9 cellular contexts compared by ENCODE assay signal in genomic region chr20:41139227-41140093, GRCh38. TPM values are rescaled to one million over a fixed set of nuclear protein-coding genes. Genes with fewer than 3 reads are reported as not detected.
DNase-seq lines count a peak whose midpoint lies in the region; ATAC-seq and TF ChIP-seq lines count a peak whose summit lies in the region.
"Had no signal": no experiment of that assay in that cellular context is flagged by ENCODE, and none has a peak within 500 bp of the region (broad histone marks: within the 10 kb centered on the region; RNA-seq: fewer than 3 reads in every experiment).

No MANE protein-coding gene starts in this region.

- no peak for TF ChIP-seq CTCF in BJ (IDR thresholded peaks at IDR 0.05; ENCODE audit: insufficient read depth, low read depth, low read length)
- TF ChIP-seq CTCF in PC-9 (conservative IDR thresholded peaks at IDR 0.05): no peak
- TF ChIP-seq CTCF in neural cell (IDR thresholded peaks at IDR 0.05; ENCODE audit: poor library complexity, severe bottlenecking): no peak

- intact Hi-C loops in PC-9 (cut with micrococcal nuclease; ENCODE audit: unreplicated experiment): no loop called here

- H3K9me2 ChIP-seq in PC-9 (ENCODE audit: insufficient read depth) (no peaks in the 10 kb centered on the region), neural cell (ENCODE audit: insufficient read depth, low read length) (no peaks in the 10 kb centered on the region)

- POLR2A ChIA-PET in BJ (lab: Charles Lee) (no interaction called here), PC-9 (lab: Charles Lee; ENCODE audit: unreplicated experiment) (interaction anchor here (0.6 kb wide), 1 partner anchor 131 kb away, joined by 3 read pairs; no protein-coding TSS in a partner anchor)

- TF ChIP-seq EP300 in neural cell (conservative IDR thresholded peaks at IDR 0.05; ENCODE audit: poor library complexity, severe bottlenecking): no peak

- no peak for TF ChIP-seq RAD21 in neural cell (conservative IDR thresholded peaks at IDR 0.05)

- H3K9me3 ChIP-seq in PC-9 (ENCODE audit: insufficient read depth, low read depth): no peaks in the 10 kb centered on the region
- H3K9me3 ChIP-seq in duodenal mucosa (ENCODE audit: control insufficient read depth in 1 of 2, low read length in 2 of 2): no peaks in the 10 kb centered on the region
- no peaks in the 10 kb centered on the region for H3K9me3 ChIP-seq in neural cell (ENCODE audit: low read length)

- CTCF ChIA-PET in BJ (lab: Yijun Ruan, JAX): interaction anchor here (0.6 to 1.0 kb wide), 2 partner anchors 79 to 176 kb away, joined by 3 read pairs; no protein-coding TSS in a partner anchor
- CTCF ChIA-PET in PC-9 (lab: Charles Lee): no interaction called here

- H3K27me3 ChIP-seq in BJ (ENCODE audit: control insufficient read depth, insufficient read depth, low read length) (no peaks in the 10 kb centered on the region), PC-9 (ENCODE audit: insufficient read depth, low read depth) (no peaks in the 10 kb centered on the region), duodenal mucosa (ENCODE audit: control insufficient read depth in 1 of 2, insufficient read depth in 2 of 2, low read length in 2 of 2) (no peaks in the 10 kb centered on the region), neural cell (ENCODE audit: insufficient read depth, low read depth, low read length) (no peaks in the 10 kb centered on the region)

- H3K4me2 ChIP-seq in PC-9 (peak overlapping the region; percentile 94), neural cell (ENCODE audit: low read length) (peak overlapping the region; percentile 81)

- H3K9ac ChIP-seq in duodenal mucosa (ENCODE audit: low read depth in 1 of 2, low read length in 2 of 2) (peak overlapping the region; percentile 53 to 86), neural cell (ENCODE audit: low read length) (peak overlapping the region; percentile 95)

- DNase-seq in BJ (ENCODE audit: low read depth) (no peak), PC-9 (no peak), DMS114 treated with DMSO at 0.1 percent for 48 hours (lab: John Stamatoyannopoulos, UW; ENCODE audit: unreplicated experiment) (no peak), SIG-M5 (lab: John Stamatoyannopoulos, UW) (no peak), NCI-H1930 (lab: John Stamatoyannopoulos, UW) (no peak)
- DNase-seq: anterior cingulate cortex had no signal

- H2AFZ ChIP-seq in PC-9: no peak overlapping the region
- H2AFZ ChIP-seq in neural cell (ENCODE audit: low read depth, low read length): no peak overlapping the region

- H3F3A ChIP-seq in PC-9 (ENCODE audit: insufficient read depth, low read depth): peaks cover 18% of the 10 kb centered on the region; the same call in 1 of the 2 replicates
- H3F3A ChIP-seq in neural cell (ENCODE audit: insufficient read depth, low read length, poor library complexity, severe bottlenecking): no peaks in the 10 kb centered on the region

- BruUV-seq in PC-9 (replicated peaks; lab: Mats Ljungman, UMichigan): no TSS peak

- H4K20me1 ChIP-seq in PC-9 (ENCODE audit: insufficient read depth): peaks cover 6% of the 10 kb centered on the region; the same call in 1 of the 2 replicates
- peaks cover 35% of the 10 kb centered on the region for H4K20me1 ChIP-seq in neural cell (ENCODE audit: insufficient read depth)

- H3K4me1 ChIP-seq in PC-9 (replicated peaks; ENCODE audit: insufficient read depth): peaks cover 15% of the 10 kb centered on the region
- H3K4me1 ChIP-seq in duodenal mucosa (ENCODE audit: control insufficient read depth in 1 of 2, insufficient read depth in 2 of 2, low read length in 2 of 2): peaks cover 56 to 63% of the 10 kb centered on the region in 2 donors

- H3K36me3 ChIP-seq in BJ (ENCODE audit: control insufficient read depth, insufficient read depth, low read length) (0 out of 2 replicates have a peak, but pooled peaks cover 1% of the 10 kb centered on the region), PC-9 (ENCODE audit: low read depth) (no peaks in the 10 kb centered on the region), duodenal mucosa (ENCODE audit: control insufficient read depth in 1 of 2, insufficient read depth in 2 of 2, low read length in 2 of 2) (no peaks in the 10 kb centered on the region), neural cell (ENCODE audit: insufficient read depth, low read length) (no peaks in the 10 kb centered on the region)

- peaks cover 40% of the 10 kb centered on the region for H3K79me2 ChIP-seq in PC-9 (ENCODE audit: low read depth)
- peaks cover 70% of the 10 kb centered on the region for H3K79me2 ChIP-seq in neural cell (replicated peaks; ENCODE audit: insufficient read depth, low read length)

- H3K27ac ChIP-seq in PC-9: no peak overlapping the region
- no peak overlapping the region for H3K27ac ChIP-seq in duodenal mucosa (ENCODE audit: low read depth, low read length)
- peak overlapping the region; percentile 71 for H3K27ac ChIP-seq in neural cell (ENCODE audit: low read length)

- peak overlapping the region; percentile 74 for H3K4me3 ChIP-seq in BJ (ENCODE audit: low read depth, low read length)
- H3K4me3 ChIP-seq in PC-9: no peak overlapping the region
- H3K4me3 ChIP-seq in duodenal mucosa (ENCODE audit: low read depth in 1 of 2, low read length in 2 of 2): peak overlapping the region; percentile 74 to 80
- peak overlapping the region; percentile 87 for H3K4me3 ChIP-seq in neural cell (ENCODE audit: low read length)

- ATAC-seq in GM18870 (IDR thresholded peaks at IDR 0.05; ENCODE audit: unreplicated experiment): no peak

TF ChIP-seq in neural cell, 6 proteins besides CTCF, POLR2A, EP300 and RAD21:
- TF ChIP-seq EZH2 (IDR thresholded peaks at IDR 0.05; ENCODE audit: borderline replicate concordance, insufficient read depth, low read length, poor library complexity, severe bottlenecking) (no peak), POLR2AphosphoS5 (IDR thresholded peaks at IDR 0.05) (no peak), REST (IDR thresholded peaks at IDR 0.05; ENCODE audit: borderline replicate concordance) (no peak), SMC3 (conservative IDR thresholded peaks at IDR 0.05; ENCODE audit: poor library complexity) (no peak), MXI1 (conservative IDR thresholded peaks at IDR 0.05; ENCODE audit: poor library complexity, severe bottlenecking) (no peak), TAF1 (IDR thresholded peaks at IDR 0.05; ENCODE audit: low read depth) (no peak)

RNA-seq across cellular contexts. Expression of gene PLCG1, which starts 2.1 kb away (rescaled TPM):
- 29.7 and 46.5 TPM in 2 replicates for polyA plus RNA-seq in BJ (2011; rRNA removed)
- polyA minus RNA-seq in BJ (2011; rRNA and poly(A)+ RNA removed): 48.2 and 56.2 TPM in 2 replicates
- 64.1 and 69.4 TPM in 2 replicates for total RNA-seq in PC-9 (2021)
- 164 and 243 TPM in 2 replicates for polyA plus RNA-seq in neural cell
- polyA minus RNA-seq in neural cell: 178 and 199 TPM in 2 replicates
